In genomic region chr14:73742520-73743238, GRCh38 we compare ENCODE assay signal across 8 cellular contexts. TPM values are rescaled to one million over a fixed set of nuclear protein-coding genes. Genes with fewer than 3 reads are reported as not detected.
A peak's percentile ranks its signal among the peaks of the same experiment; 100 is the strongest.
DNase-seq lines count a peak whose midpoint lies in the region; ATAC-seq and TF ChIP-seq lines count a peak whose summit lies in the region.

No MANE protein-coding gene starts in this region.

- H3K79me2 ChIP-seq in MM.1S (ENCODE audit: low read length) = peaks cover 86% of the 10 kb centered on the region

- H3K4me3 Mint-ChIP-seq in CD4-positive, CD25-positive, alpha-beta regulatory T cell = peak overlapping the region; percentile 78 to 95 (median 86)
- H3K4me3 Mint-ChIP-seq in osteocyte (ENCODE audit: unreplicated experiment) = peak overlapping the region; percentile 36

- no peak for DNase-seq in CD4-positive, CD25-positive, alpha-beta regulatory T cell
- DNase-seq in MM.1S = no peak
- no peak for DNase-seq in dorsolateral prefrontal cortex
- DNase-seq in osteocyte (ENCODE audit: extremely low spot score, unreplicated experiment) = no peak
- DNase-seq in GOT3 (lab: John Stamatoyannopoulos, UW) = no peak
- DNase-seq in NCI-H510A (lab: John Stamatoyannopoulos, UW) = no peak
- no peak for DNase-seq in epidermal melanocyte (ENCODE audit: insufficient read length, low spot score)

- H3K36me3 ChIP-seq in CD4-positive, CD25-positive, alpha-beta regulatory T cell (ENCODE audit: control insufficient read depth, insufficient read depth, low read length) = peaks cover 6% of the 10 kb centered on the region
- no peaks in the 10 kb centered on the region for H3K36me3 ChIP-seq in MM.1S (replicated peaks; ENCODE audit: insufficient read depth, low read length)

- H2AFZ ChIP-seq in MM.1S (ENCODE audit: low read length) = no peak overlapping the region

- H3K36me3 Mint-ChIP-seq in CD4-positive, CD25-positive, alpha-beta regulatory T cell = no peaks in the 10 kb centered on the region
- H3K36me3 Mint-ChIP-seq in osteocyte (ENCODE audit: unreplicated experiment) = peaks cover 7% of the 10 kb centered on the region

- intact Hi-C loops in dorsolateral prefrontal cortex (cut with DNase I) = loop anchor here in 1 of 2 donors (10.0 kb wide), 1 partner anchor 202 kb away; no protein-coding TSS in a partner anchor

- no peak overlapping the region for H3K9ac ChIP-seq in MM.1S (ENCODE audit: low read length)

- H3F3A ChIP-seq in MM.1S (ENCODE audit: insufficient read depth, low read length) = no peaks in the 10 kb centered on the region; the same call in 1 of the 2 replicates

- H3K27ac Mint-ChIP-seq in CD4-positive, CD25-positive, alpha-beta regulatory T cell = peak overlapping the region; percentile 90 to 99 (median 93)
- peak overlapping the region; percentile 80 for H3K27ac Mint-ChIP-seq in osteocyte (ENCODE audit: unreplicated experiment)

- H3K4me2 ChIP-seq in MM.1S (ENCODE audit: low read depth, low read length) = peak overlapping the region; percentile 66; the same call in 1 of the 2 replicates

- no peaks in the 10 kb centered on the region for H3K27me3 Mint-ChIP-seq in CD4-positive, CD25-positive, alpha-beta regulatory T cell
- no peaks in the 10 kb centered on the region for H3K27me3 Mint-ChIP-seq in osteocyte (ENCODE audit: unreplicated experiment)

- ATAC-seq in CD4-positive, CD25-positive, alpha-beta regulatory T cell (ENCODE audit: low read depth in 2 of 2) = no peak
- ATAC-seq in HG03432 (IDR thresholded peaks at IDR 0.05; ENCODE audit: unreplicated experiment) = no peak

- no peaks in the 10 kb centered on the region for H3K9me3 Mint-ChIP-seq in CD4-positive, CD25-positive, alpha-beta regulatory T cell
- no peaks in the 10 kb centered on the region for H3K9me3 Mint-ChIP-seq in osteocyte (ENCODE audit: unreplicated experiment)

- no peaks in the 10 kb centered on the region for H3K9me2 ChIP-seq in MM.1S (replicated peaks; ENCODE audit: insufficient read depth, low read length)

- peaks cover 82% of the 10 kb centered on the region for H3K4me1 ChIP-seq in CD4-positive, CD25-positive, alpha-beta regulatory T cell (ENCODE audit: control insufficient read depth, insufficient read depth, low read length, poor library complexity, severe bottlenecking)
- peaks cover 40% of the 10 kb centered on the region for H3K4me1 ChIP-seq in MM.1S (ENCODE audit: low read length)

- peaks cover 0 to 82% (median 55%) of the 10 kb centered on the region in 4 donors for H3K4me1 Mint-ChIP-seq in CD4-positive, CD25-positive, alpha-beta regulatory T cell
- H3K4me1 Mint-ChIP-seq in osteocyte (ENCODE audit: unreplicated experiment) = peaks cover 81% of the 10 kb centered on the region

- TF ChIP-seq CTCF in MM.1S (IDR thresholded peaks at IDR 0.05; ENCODE audit: low read length) (no peak), dorsolateral prefrontal cortex (IDR thresholded peaks at IDR 0.05 in 54 of 56, conservative IDR thresholded peaks at IDR 0.05 in 2 of 56; ENCODE audit: low read depth in 1 of 56, partially characterized antibody in 56 of 56) (no peak), osteocyte (IDR thresholded peaks at IDR 0.05) (no peak)

- peak overlapping the region; percentile 67 for H3K4me3 ChIP-seq in CD4-positive, CD25-positive, alpha-beta regulatory T cell (ENCODE audit: low read depth, low read length)
- no peak overlapping the region for H3K4me3 ChIP-seq in MM.1S (ENCODE audit: low read length)
- peak overlapping the region in 23 of 59 donors; percentile 3 to 61 (median 45) for H3K4me3 ChIP-seq in dorsolateral prefrontal cortex

- H3K9me3 ChIP-seq in CD4-positive, CD25-positive, alpha-beta regulatory T cell (ENCODE audit: control insufficient read depth in 2 of 2, low read length in 2 of 2) = no peaks in the 10 kb centered on the region
- H3K9me3 ChIP-seq in MM.1S (replicated peaks; ENCODE audit: insufficient read depth, low read length) = no peaks in the 10 kb centered on the region

- peak overlapping the region; percentile 76 for H3K27ac ChIP-seq in CD4-positive, CD25-positive, alpha-beta regulatory T cell (ENCODE audit: insufficient read depth, low read length, poor library complexity, severe bottlenecking)
- H3K27ac ChIP-seq in MM.1S (ENCODE audit: low read length) = no peak overlapping the region
- H3K27ac ChIP-seq in dorsolateral prefrontal cortex = peak overlapping the region in 58 of 59 donors; percentile 45 to 95 (median 83)

- no peaks in the 10 kb centered on the region for H3K27me3 ChIP-seq in CD4-positive, CD25-positive, alpha-beta regulatory T cell (ENCODE audit: control insufficient read depth, insufficient read depth, low read length)
- H3K27me3 ChIP-seq in MM.1S (replicated peaks; ENCODE audit: insufficient read depth, low read length) = no peaks in the 10 kb centered on the region
- no peaks in the 10 kb centered on the region for H3K27me3 ChIP-seq in dorsolateral prefrontal cortex

- peaks cover 14% of the 10 kb centered on the region for H4K20me1 ChIP-seq in MM.1S (ENCODE audit: insufficient read depth, low read length)

RNA-seq across cellular contexts. Expression of gene PNMA1, which starts 28.5 kb away (rescaled TPM):
- total RNA-seq in CD4-positive, CD25-positive, alpha-beta regulatory T cell = 42.6 TPM
- 10 to 100 TPM; 45.2 to 54.1 (median 51.9) TPM for polyA plus RNA-seq in CD4-positive, CD25-positive, alpha-beta regulatory T cell
- total RNA-seq in dorsolateral prefrontal cortex (100 to 1,000 TPM in 119 of 120 experiments, 10 to 100 TPM in 1; 87.5 to 250 (median 176) TPM), osteocyte (81.4 and 81.8 TPM in 2 replicates)
